14 cellular contexts compared by ENCODE assay signal in the genomic region with DNA sequence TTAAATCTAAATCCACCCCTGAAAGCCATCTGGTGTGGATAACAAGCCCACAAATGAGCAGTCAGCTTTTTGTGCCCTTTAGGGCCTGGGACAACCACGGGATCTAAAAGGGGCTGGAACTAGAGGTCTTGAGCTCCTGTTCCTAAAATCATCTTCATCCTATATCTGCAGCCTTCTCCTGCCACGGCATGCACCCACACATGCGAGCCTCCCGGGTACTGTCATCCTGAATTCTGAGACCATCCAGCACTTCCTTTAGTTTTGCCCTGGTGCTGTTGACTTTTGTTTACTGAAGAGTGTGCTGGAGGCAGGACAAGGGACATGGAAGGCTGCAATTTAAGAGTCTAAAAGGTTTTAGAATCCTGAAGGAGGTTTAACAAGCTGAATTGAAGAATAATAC.
"Had no signal": no experiment of that assay in that cellular context is flagged by ENCODE, and none has a peak within 500 bp of the region (broad histone marks: within the 10 kb centered on the region; RNA-seq: fewer than 3 reads in every experiment).

No MANE protein-coding gene starts in this region.

- H3K9me3 ChIP-seq: vagina had no signal

- ATAC-seq: SK-N-SH treated with all-trans-retinoic acid at 6 μM for 48 hours; stimulated activated naive CD8-positive, alpha-beta T cell treated with anti-CD3 and anti-CD28 coated beads, Interleukin-15, amount 100 ng/mL, for 72 hours had no signal

- H3K27me3 ChIP-seq: vagina had no signal

- H3K27ac ChIP-seq: vagina had no signal

- H3K4me3 ChIP-seq: lung, vagina had no signal

- DNase-seq: activated CD4-positive, alpha-beta T cell treated with anti-CD3 and anti-CD28 coated beads, Interleukin-2, amount 10 ng/mL, durations not matched to agents 7 days and 5 days; activated CD4-positive, CD25-positive, alpha-beta regulatory T cell; activated effector memory CD4-positive, alpha-beta T cell treated with Interleukin-2 at 50 U/mL for 16 hours; activated T-cell treated with anti-CD3 and anti-CD28 coated beads, Interleukin-2, amount 50 U/mL, for 24 hours; hippocampal formation; midbrain; naive B cell; nucleus accumbens; stimulated activated CD4-positive, alpha-beta T cell treated with anti-CD3 and anti-CD28 coated beads, Interleukin-4, amount 100 ng/mL, for 1 hour; stimulated activated naive CD8-positive, alpha-beta T cell treated with anti-CD3 and anti-CD28 coated beads, Interleukin-15, amount 100 ng/mL, for 72 hours had no signal

- H3K36me3 ChIP-seq: vagina had no signal

- H3K4me3 Mint-ChIP-seq: activated CD4-positive, alpha-beta T cell treated with anti-CD3 and anti-CD28 coated beads, Interleukin-2, amount 10 ng/mL, durations not matched to agents 7 days and 5 days; activated T-cell treated with anti-CD3 and anti-CD28 coated beads, Interleukin-2, amount 50 U/mL, for 24 hours; stimulated activated naive CD8-positive, alpha-beta T cell treated with anti-CD3 and anti-CD28 coated beads, Interleukin-15, amount 100 ng/mL, for 72 hours had no signal

- H3K27ac Mint-ChIP-seq: activated CD4-positive, alpha-beta T cell treated with anti-CD3 and anti-CD28 coated beads, Interleukin-2, amount 10 ng/mL, durations not matched to agents 7 days and 5 days; activated T-cell treated with anti-CD3 and anti-CD28 coated beads, Interleukin-2, amount 50 U/mL, for 24 hours; progenitor cell of endocrine pancreas; stimulated activated naive CD8-positive, alpha-beta T cell treated with anti-CD3 and anti-CD28 coated beads, Interleukin-15, amount 100 ng/mL, for 72 hours had no signal

- H3K27me3 Mint-ChIP-seq: activated CD4-positive, alpha-beta T cell treated with anti-CD3 and anti-CD28 coated beads, Interleukin-2, amount 10 ng/mL, durations not matched to agents 7 days and 5 days; activated T-cell treated with anti-CD3 and anti-CD28 coated beads, Interleukin-2, amount 50 U/mL, for 24 hours; naive B cell; progenitor cell of endocrine pancreas; stimulated activated naive CD8-positive, alpha-beta T cell treated with anti-CD3 and anti-CD28 coated beads, Interleukin-15, amount 100 ng/mL, for 72 hours had no signal

- H3K9me3 Mint-ChIP-seq: activated T-cell treated with anti-CD3 and anti-CD28 coated beads, Interleukin-2, amount 50 U/mL, for 24 hours had no signal
